1 cellular context compared by ENCODE assay signal in genomic region chr14:23058654-23059504, GRCh38.
TF ChIP-seq lines count a peak whose summit lies in the region.

No MANE protein-coding gene starts in this region.

TF ChIP-seq in endothelial cell of umbilical vein, 7 proteins besides CTCF, POLR2A, EP300 and RAD21:
- TF ChIP-seq EZH2 (IDR thresholded peaks at IDR 0.05; ENCODE audit: borderline replicate concordance, low read depth, low read length, severe bottlenecking) (no peak), JUN (IDR thresholded peaks at IDR 0.05; ENCODE audit: borderline replicate concordance, insufficient read depth, insufficient read length, low read depth) (no peak), FOS (IDR thresholded peaks at IDR 0.05; ENCODE audit: borderline replicate concordance, insufficient read depth, low read length) (no peak), GATA2 (IDR thresholded peaks at IDR 0.05; ENCODE audit: insufficient read depth, insufficient read length, low read depth, low read length) (no peak), MYC (IDR thresholded peaks at IDR 0.05; ENCODE audit: low read depth, low read length) (no peak), POLR2AphosphoS5 (IDR thresholded peaks at IDR 0.05; ENCODE audit: insufficient read depth, low read depth, low read length) (no peak), MAX (IDR thresholded peaks at IDR 0.05; ENCODE audit: insufficient read depth, insufficient read length) (no peak)
